Comparison of ENCODE assay signal across 11 cellular contexts in the genomic region with DNA sequence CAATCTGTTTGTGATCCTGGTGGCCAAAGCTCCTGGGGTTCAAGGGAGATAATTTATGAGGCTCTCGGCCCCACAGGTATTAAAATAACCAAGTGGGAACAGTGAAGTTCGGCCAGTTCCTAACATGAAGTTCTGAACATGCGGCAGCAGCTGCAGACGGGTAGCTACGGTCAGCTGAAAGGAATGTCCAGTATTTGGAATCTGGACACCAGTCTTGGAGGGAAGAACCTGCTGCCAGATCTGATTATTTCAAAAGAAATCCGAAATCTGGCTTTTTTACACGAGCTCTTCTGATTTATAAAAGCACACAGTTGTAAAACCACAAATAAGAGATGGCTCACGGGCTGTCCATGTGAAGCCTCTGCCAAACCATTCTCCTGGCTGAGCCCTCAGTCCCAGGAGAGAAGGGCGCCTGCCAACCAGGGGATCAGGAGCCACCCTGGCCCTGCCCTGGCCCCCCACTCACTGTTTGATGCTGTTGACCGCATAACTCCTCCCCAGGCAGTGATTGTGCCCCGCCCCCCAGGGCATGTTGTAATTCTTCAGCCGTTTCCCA. TPM values are rescaled to one million over a fixed set of nuclear protein-coding genes. Genes with fewer than 3 reads are reported as not detected.
DNase-seq lines count a peak whose midpoint lies in the region; ATAC-seq and TF ChIP-seq lines count a peak whose summit lies in the region.
"Had no signal": no experiment of that assay in that cellular context is flagged by ENCODE, and none has a peak within 500 bp of the region (broad histone marks: within the 10 kb centered on the region; RNA-seq: fewer than 3 reads in every experiment).

No MANE protein-coding gene starts in this region.

- POLR2A ChIA-PET in activated CD4-positive, alpha-beta memory T cell treated with anti-CD3 and anti-CD28 coated beads for 36 hours (lab: Charles Lee) = no interaction called here

- no peaks in the 10 kb centered on the region for H3K9me3 Mint-ChIP-seq in mesothelial cell of epicardium
- H3K9me3 Mint-ChIP-seq in activated CD4-positive, alpha-beta memory T cell treated with anti-CD3 and anti-CD28 coated beads for 36 hours = no peaks in the 10 kb centered on the region
- H3K9me3 Mint-ChIP-seq: central memory CD8-positive, alpha-beta T cell; stimulated activated effector memory CD8-positive, alpha-beta T cell treated with anti-CD3 and anti-CD28 coated beads, Interleukin-12 subunit alpha, Interleukin-12 subunit beta, amount 100 ng/mL, for 72 hours had no signal

- no peak for TF ChIP-seq POLR2A in uterus (IDR thresholded peaks at IDR 0.05)

- H3K27ac Mint-ChIP-seq in mesothelial cell of epicardium = peak overlapping the region; percentile 62
- H3K27ac Mint-ChIP-seq in activated CD4-positive, alpha-beta memory T cell treated with anti-CD3 and anti-CD28 coated beads for 36 hours = no peak overlapping the region
- H3K27ac Mint-ChIP-seq: stimulated activated effector memory CD8-positive, alpha-beta T cell treated with anti-CD3 and anti-CD28 coated beads, Interleukin-12 subunit alpha, Interleukin-12 subunit beta, amount 100 ng/mL, for 72 hours had no signal

- H3K27me3 ChIP-seq in colonic mucosa (peaks cover 4% of the 10 kb centered on the region), uterus (no peaks in the 10 kb centered on the region)

- no peak for TF ChIP-seq CTCF in colonic mucosa (IDR thresholded peaks at IDR 0.05)
- no peak for TF ChIP-seq CTCF in mesothelial cell of epicardium (IDR thresholded peaks at IDR 0.05; ENCODE audit: unreplicated experiment)
- no peak for TF ChIP-seq CTCF in uterus (IDR thresholded peaks at IDR 0.05)

- CTCF ChIA-PET in activated CD4-positive, alpha-beta memory T cell treated with anti-CD3 and anti-CD28 coated beads for 36 hours (lab: Charles Lee) = interaction anchor here (0.9 to 1.4 kb wide), 2 partner anchors 31 to 86 kb away, joined by 3 to 4 read pairs; no protein-coding TSS in a partner anchor

- H3K36me3 ChIP-seq in colonic mucosa (no peaks in the 10 kb centered on the region), uterus (no peaks in the 10 kb centered on the region)

- H3K4me3 Mint-ChIP-seq in mesothelial cell of epicardium = no peak overlapping the region
- no peak overlapping the region for H3K4me3 Mint-ChIP-seq in activated CD4-positive, alpha-beta memory T cell treated with anti-CD3 and anti-CD28 coated beads for 36 hours
- H3K4me3 Mint-ChIP-seq: central memory CD8-positive, alpha-beta T cell; stimulated activated effector memory CD8-positive, alpha-beta T cell treated with anti-CD3 and anti-CD28 coated beads, Interleukin-12 subunit alpha, Interleukin-12 subunit beta, amount 100 ng/mL, for 72 hours had no signal

- H3K9me3 ChIP-seq in colonic mucosa (no peaks in the 10 kb centered on the region), uterus (no peaks in the 10 kb centered on the region)

- intact Hi-C loops in colonic mucosa (cut with DNase I) (no loop called here), uterus (cut with DNase I; ENCODE audit: low total_unique reads) (no loop called here)
- intact Hi-C loops in activated CD4-positive, alpha-beta memory T cell treated with anti-CD3 and anti-CD28 coated beads for 36 hours (cut with micrococcal nuclease) = no loop called here

- no peak for ATAC-seq in GM18502 (IDR thresholded peaks at IDR 0.05; ENCODE audit: poor library complexity, unreplicated experiment)
- ATAC-seq: stimulated activated effector memory CD8-positive, alpha-beta T cell treated with anti-CD3 and anti-CD28 coated beads, Interleukin-12 subunit alpha, Interleukin-12 subunit beta, amount 100 ng/mL, for 72 hours had no signal

- H3K4me3 ChIP-seq in colonic mucosa (no peak overlapping the region), uterus (no peak overlapping the region)
- H3K4me3 ChIP-seq: smooth muscle cell had no signal

- no peaks in the 10 kb centered on the region for H3K4me1 ChIP-seq in colonic mucosa
- H3K4me1 ChIP-seq in uterus = peaks cover 4 to 12% of the 10 kb centered on the region in 2 donors

- peaks cover 4% of the 10 kb centered on the region for H3K4me1 Mint-ChIP-seq in mesothelial cell of epicardium
- H3K4me1 Mint-ChIP-seq in activated CD4-positive, alpha-beta memory T cell treated with anti-CD3 and anti-CD28 coated beads for 36 hours (ENCODE audit: low read depth) = peaks cover 3% of the 10 kb centered on the region

- H3K9ac ChIP-seq in colonic mucosa (ENCODE audit: low read depth in 2 of 2, low read length in 2 of 2) = no peak overlapping the region

- DNase-seq in M059J (ENCODE audit: low read depth) = peak; percentile 90
- DNase-seq in colonic mucosa = peak; percentile 27
- no peak for DNase-seq in mesothelial cell of epicardium (ENCODE audit: low spot score in 2 of 2, unreplicated experiment in 2 of 2)
- peak; percentile 91 to 94 for DNase-seq in uterus
- DNase-seq in activated CD4-positive, alpha-beta memory T cell treated with anti-CD3 and anti-CD28 coated beads for 36 hours = no peak
- no peak for DNase-seq in NCI-H1105 treated with DMSO at 0.1 percent for 48 hours (lab: John Stamatoyannopoulos, UW)
- DNase-seq: NCI-H1105 had no signal

- H3K36me3 Mint-ChIP-seq in mesothelial cell of epicardium = peaks cover 28% of the 10 kb centered on the region
- H3K36me3 Mint-ChIP-seq in activated CD4-positive, alpha-beta memory T cell treated with anti-CD3 and anti-CD28 coated beads for 36 hours = no peaks in the 10 kb centered on the region
- H3K36me3 Mint-ChIP-seq: stimulated activated effector memory CD8-positive, alpha-beta T cell treated with anti-CD3 and anti-CD28 coated beads, Interleukin-12 subunit alpha, Interleukin-12 subunit beta, amount 100 ng/mL, for 72 hours had no signal

- no peak overlapping the region for H3K27ac ChIP-seq in colonic mucosa
- peak overlapping the region; percentile 73 to 78 for H3K27ac ChIP-seq in uterus

- no peaks in the 10 kb centered on the region for H3K27me3 Mint-ChIP-seq in mesothelial cell of epicardium (ENCODE audit: low read depth)
- peaks cover 48% of the 10 kb centered on the region for H3K27me3 Mint-ChIP-seq in activated CD4-positive, alpha-beta memory T cell treated with anti-CD3 and anti-CD28 coated beads for 36 hours

RNA-seq across cellular contexts. Expression of a gene that starts 28.2 kb away (rescaled TPM):
- total RNA-seq in M059J (2014; rRNA removed; shearing (Covaris generic)) = not detected in 2 replicates
- total RNA-seq in colonic mucosa (1 to 10 TPM in 1 of 2 donors, under 1 TPM in 1; 0.37 to 1.9 TPM), mesothelial cell of epicardium (0.51 to 1.1 TPM (median 0.52 TPM) in 3 replicates), uterus (10 to 100 TPM in 2 of 4 donors, 1 to 10 TPM in 1, under 1 TPM in 1; 0.29 to 32.5 (median 7.0) TPM)
- not detected for total RNA-seq in activated CD4-positive, alpha-beta memory T cell treated with anti-CD3 and anti-CD28 coated beads for 36 hours
- total RNA-seq: smooth muscle cell had no signal

RNA-seq across cellular contexts. Expression of a gene that starts 57.3 kb away (rescaled TPM):
- 0.02 and 0.07 TPM in 2 replicates for total RNA-seq in M059J (2014; rRNA removed; shearing (Covaris generic))
- total RNA-seq in colonic mucosa = 1 to 10 TPM in 1 of 2 donors, under 1 TPM in 1; 0.94 to 8.0 TPM
- total RNA-seq in mesothelial cell of epicardium = 113 to 118 TPM (median 117 TPM) in 3 replicates
- total RNA-seq in uterus = 100 to 1,000 TPM in 3 of 4 donors, 10 to 100 TPM in 1; 64.7 to 460 (median 140) TPM
- total RNA-seq in activated CD4-positive, alpha-beta memory T cell treated with anti-CD3 and anti-CD28 coated beads for 36 hours = 1 to 10 TPM; 1.8 TPM

Comparison
In these comparisons a context has a peak if more than half of its experiments do, and no peak if none do; other contexts are left out.
1. DNase-seq: peak in M059J (single experiment), colonic mucosa (single experiment) and uterus (2 of 2); none in mesothelial cell of epicardium (0 of 2), activated CD4-positive, alpha-beta memory T cell treated with anti-CD3 and anti-CD28 coated beads for 36 hours (single experiment) and NCI-H1105 treated with DMSO at 0.1 percent for 48 hours (single experiment).
2. RNA of a gene that starts 57.3 kb away (total RNA-seq): 64.7 to 460 TPM in uterus and 113 to 118 TPM in mesothelial cell of epicardium; 0.94 to 8.0 TPM in colonic mucosa, 1.8 TPM in activated CD4-positive, alpha-beta memory T cell treated with anti-CD3 and anti-CD28 coated beads for 36 hours and 0.02 to 0.07 TPM in M059J; every median in the first group is over 4 times any median in the second.